Comparison of ENCODE assay signal across 11 cellular contexts in the genomic region with DNA sequence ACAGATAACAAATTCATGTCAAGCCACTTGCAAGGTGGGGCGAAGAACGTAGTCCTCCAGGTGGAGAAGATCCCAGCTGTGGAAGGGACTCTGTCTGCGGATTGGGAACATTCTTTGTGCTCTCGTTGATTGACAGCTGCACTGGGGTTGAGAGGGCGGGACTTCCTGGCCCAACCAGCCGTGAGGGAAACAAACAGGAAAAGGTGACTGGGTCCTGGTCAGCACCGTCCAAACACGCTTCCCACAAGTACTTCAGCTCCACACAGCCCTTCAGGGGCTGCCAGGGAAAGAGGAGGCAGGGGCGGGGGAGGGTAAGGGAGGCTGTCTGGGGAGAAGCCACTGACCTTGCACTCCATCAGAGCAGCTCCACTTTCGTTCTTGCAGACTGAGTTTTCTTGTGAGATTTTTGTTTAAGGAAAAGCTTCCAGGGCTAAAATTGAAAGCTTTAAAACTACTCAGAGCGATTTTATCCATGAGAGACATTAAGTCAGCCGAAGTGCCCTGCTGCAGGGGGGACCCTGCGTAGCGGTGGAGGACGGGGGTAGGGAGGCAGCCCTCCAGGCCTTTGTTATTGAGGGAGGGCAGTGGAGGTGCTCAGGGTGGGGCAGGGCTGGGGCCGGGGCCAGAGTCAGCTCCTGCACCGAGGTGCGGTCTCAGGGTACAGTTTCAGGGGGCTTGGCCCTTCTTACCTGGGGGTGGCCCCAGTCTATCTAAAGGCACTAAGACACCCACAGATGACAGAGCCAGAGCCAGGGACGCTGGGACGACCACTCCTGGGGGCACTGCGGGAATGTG. TPM values are rescaled to one million over a fixed set of nuclear protein-coding genes. Genes with fewer than 3 reads are reported as not detected.
A peak's percentile ranks its signal among the peaks of the same experiment; 100 is the strongest.
DNase-seq lines count a peak whose midpoint lies in the region; ATAC-seq and TF ChIP-seq lines count a peak whose summit lies in the region.
"Had no signal": no experiment of that assay in that cellular context is flagged by ENCODE, and none has a peak within 500 bp of the region (broad histone marks: within the 10 kb centered on the region; RNA-seq: fewer than 3 reads in every experiment).

No MANE protein-coding gene starts in this region.

- H2BK120ac ChIP-seq in neuronal stem cell (ENCODE audit: low read depth, low read length), result no peak overlapping the region

- H3K27me3 Mint-ChIP-seq in endothelial cell (ENCODE audit: unreplicated experiment), result peaks cover 1% of the 10 kb centered on the region
- peaks cover 17 to 22% of the 10 kb centered on the region in 2 donors for H3K27me3 Mint-ChIP-seq in CD4-positive, alpha-beta memory T cell

- TF ChIP-seq CTCF in OCI-LY3 (IDR thresholded peaks at IDR 0.05; ENCODE audit: low read depth, low read length) (no peak), endothelial cell (IDR thresholded peaks at IDR 0.05; ENCODE audit: unreplicated experiment) (no peak)

- H3K36me3 ChIP-seq in OCI-LY3 (replicated peaks; ENCODE audit: low read depth, low read length) (no peaks in the 10 kb centered on the region), neuronal stem cell (replicated peaks in 1 of 2; ENCODE audit: control insufficient read depth in 2 of 2, insufficient read depth in 2 of 2, low read length in 2 of 2) (no peaks in the 10 kb centered on the region)
- no peaks in the 10 kb centered on the region for H3K36me3 ChIP-seq in CD4-positive, alpha-beta memory T cell (ENCODE audit: insufficient read depth, low read length)

- H3K36me3 Mint-ChIP-seq in endothelial cell (ENCODE audit: low read depth, unreplicated experiment), result no peaks in the 10 kb centered on the region
- no peaks in the 10 kb centered on the region for H3K36me3 Mint-ChIP-seq in CD4-positive, alpha-beta memory T cell

- no peaks in the 10 kb centered on the region for H3K79me1 ChIP-seq in neuronal stem cell (ENCODE audit: low read depth, low read length)

- DNase-seq in ELF-1 (ENCODE audit: low read depth, low spot score) (peak; percentile 88), endothelial cell (ENCODE audit: low spot score) (peak; percentile 48), neuronal stem cell (ENCODE audit: low spot score) (peak; percentile 9), medulla oblongata (ENCODE audit: extremely low spot score) (no peak), nucleus accumbens (lab: John Stamatoyannopoulos, UW) (no peak)
- no peak for DNase-seq in CD4-positive, alpha-beta memory T cell
- DNase-seq: amniotic stem cell had no signal

- intact Hi-C loops in CD4-positive, alpha-beta memory T cell (cut with micrococcal nuclease), result no loop called here

- H3K27me3 ChIP-seq in OCI-LY3 (ENCODE audit: low read depth, low read length) (peaks cover 21% of the 10 kb centered on the region; the same call in 1 of the 2 replicates), neuronal stem cell (ENCODE audit: control insufficient read depth in 3 of 3, insufficient read depth in 3 of 3, low read depth in 1 of 3, low read length in 3 of 3) (peaks cover 0 to 20% (median 0%) of the 10 kb centered on the region in 3 experiments)
- peaks cover 4% of the 10 kb centered on the region for H3K27me3 ChIP-seq in CD4-positive, alpha-beta memory T cell (ENCODE audit: insufficient read depth, low read length)

- H3K9me3 ChIP-seq in OCI-LY3 (ENCODE audit: insufficient read depth, low read length) (peaks cover 6% of the 10 kb centered on the region; the same call in 1 of the 2 replicates), neuronal stem cell (replicated peaks in 1 of 2; ENCODE audit: control insufficient read depth in 2 of 2, insufficient read depth in 1 of 2, low read depth in 1 of 2, low read length in 2 of 2) (no peaks in the 10 kb centered on the region)
- no peaks in the 10 kb centered on the region for H3K9me3 ChIP-seq in CD4-positive, alpha-beta memory T cell (ENCODE audit: control insufficient read depth in 1 of 2, low read length in 2 of 2)

- peak overlapping the region; percentile 71 for H2AFZ ChIP-seq in OCI-LY3 (ENCODE audit: low read depth, low read length)
- H2AFZ ChIP-seq in neuronal stem cell (ENCODE audit: low read length), result peak overlapping the region; percentile 87

- H3K9ac ChIP-seq in OCI-LY3 (ENCODE audit: low read length) (no peak overlapping the region), neuronal stem cell (ENCODE audit: low read depth, low read length, poor library complexity) (no peak overlapping the region)
- H3K9ac ChIP-seq: KMS-11 had no signal

- H3K4me1 ChIP-seq in OCI-LY3 (ENCODE audit: low read length) (no peaks in the 10 kb centered on the region), neuronal stem cell (ENCODE audit: control insufficient read depth in 2 of 2, insufficient read depth in 1 of 2, low read depth in 1 of 2, low read length in 2 of 2) (peaks cover 0 to 1% of the 10 kb centered on the region in 2 donors)
- no peaks in the 10 kb centered on the region for H3K4me1 ChIP-seq in CD4-positive, alpha-beta memory T cell (ENCODE audit: insufficient read depth, low read length)

- H3K4ac ChIP-seq in neuronal stem cell (ENCODE audit: low read length), result no peak overlapping the region

- H2BK15ac ChIP-seq in neuronal stem cell (ENCODE audit: low read length), result no peak overlapping the region

- no peak overlapping the region for H4K8ac ChIP-seq in neuronal stem cell (ENCODE audit: low read depth, low read length)

- no peaks in the 10 kb centered on the region for H3K9me3 Mint-ChIP-seq in endothelial cell (ENCODE audit: unreplicated experiment)
- peaks cover 0 to 6% (median 3%) of the 10 kb centered on the region in 8 donors for H3K9me3 Mint-ChIP-seq in CD4-positive, alpha-beta memory T cell

- H2BK12ac ChIP-seq in neuronal stem cell (ENCODE audit: low read length), result no peak overlapping the region

- ATAC-seq in HG02938 (IDR thresholded peaks at IDR 0.05; ENCODE audit: unreplicated experiment), result no peak

- WGBS in neuronal stem cell (ENCODE audit: extremely low coverage in 2 of 2, insufficient read length in 2 of 2, insufficient replicate concordance in 1 of 2), 2 donors, result no CpG with 5 or more reads among the region's 21 CpGs

- H3K18ac ChIP-seq in neuronal stem cell (ENCODE audit: low read length), result no peak overlapping the region

- H3K14ac ChIP-seq in neuronal stem cell (ENCODE audit: low read length), result no peak overlapping the region

- POLR2A ChIA-PET in CD4-positive, alpha-beta memory T cell (lab: Charles Lee; ENCODE audit: partially characterized antibody), result no interaction called here

- H3K4me3 Mint-ChIP-seq in endothelial cell (ENCODE audit: unreplicated experiment), result no peak overlapping the region
- H3K4me3 Mint-ChIP-seq in CD4-positive, alpha-beta memory T cell, result peak overlapping the region in 1 of 8 donors; percentile 20

- no peak overlapping the region for H3K27ac Mint-ChIP-seq in endothelial cell (ENCODE audit: unreplicated experiment)
- no peak overlapping the region for H3K27ac Mint-ChIP-seq in CD4-positive, alpha-beta memory T cell

- H2BK5ac ChIP-seq in neuronal stem cell (ENCODE audit: low read length), result no peak overlapping the region

- H3K4me1 Mint-ChIP-seq in endothelial cell (ENCODE audit: unreplicated experiment), result peaks cover 4% of the 10 kb centered on the region
- no peaks in the 10 kb centered on the region for H3K4me1 Mint-ChIP-seq in CD4-positive, alpha-beta memory T cell

- H3K27ac ChIP-seq in OCI-LY3 (ENCODE audit: low read length), result no peak overlapping the region
- no peak overlapping the region for H3K27ac ChIP-seq in neuronal stem cell (replicated peaks; ENCODE audit: low read length)
- no peak overlapping the region for H3K27ac ChIP-seq in CD4-positive, alpha-beta memory T cell (ENCODE audit: low read depth, low read length)
- H3K27ac ChIP-seq: KMS-11 had no signal

- no peak overlapping the region for H4K91ac ChIP-seq in neuronal stem cell (ENCODE audit: low read depth, low read length, poor library complexity)

- H3K23ac ChIP-seq in neuronal stem cell (ENCODE audit: low read depth, low read length, poor library complexity), result peak overlapping the region; percentile 0

- CTCF ChIA-PET in CD4-positive, alpha-beta memory T cell (lab: Charles Lee; ENCODE audit: partially characterized antibody), result interaction anchor here (1.3 kb wide), 1 partner anchor 17 kb away, joined by 5 read pairs; no protein-coding TSS in a partner anchor

- no peaks in the 10 kb centered on the region for H4K20me1 ChIP-seq in OCI-LY3 (ENCODE audit: insufficient read depth, low read length)

- H2AK5ac ChIP-seq in neuronal stem cell (ENCODE audit: low read depth, low read length), result peak overlapping the region; percentile 29

- H3K4me2 ChIP-seq in OCI-LY3 (ENCODE audit: low read length) (peak overlapping the region; percentile 50), neuronal stem cell (ENCODE audit: insufficient read depth, low read length, poor library complexity, severe bottlenecking) (no peak overlapping the region)
- H3K4me2 ChIP-seq: KMS-11 had no signal

- no peaks in the 10 kb centered on the region for H3K79me2 ChIP-seq in OCI-LY3 (ENCODE audit: low read length)

- H3K4me3 ChIP-seq in OCI-LY3 (ENCODE audit: low read length), result peak overlapping the region; percentile 28
- no peak overlapping the region for H3K4me3 ChIP-seq in neuronal stem cell (ENCODE audit: low read length in 2 of 2)
- H3K4me3 ChIP-seq in CD4-positive, alpha-beta memory T cell (ENCODE audit: low read length in 2 of 2), result no peak overlapping the region

RNA-seq across cellular contexts. Expression of gene STUM, which starts 21.6 kb away (rescaled TPM):
- total RNA-seq in endothelial cell (ENCODE audit: unreplicated experiment), result 0.08 TPM
- 0.25 TPM for polyA plus RNA-seq in neuronal stem cell (2013, experiment 1 of 2)
- polyA plus RNA-seq in neuronal stem cell (2013, experiment 2 of 2), result 0.28 TPM
- not detected for total RNA-seq in CD4-positive, alpha-beta memory T cell
- polyA plus RNA-seq in CD4-positive, alpha-beta memory T cell, result under 1 TPM in 1 of 2 donors, not detected in 1; 0.03 TPM
- total RNA-seq: T-helper 2 cell treated with Interferon-gamma antibody and Interleukin-4, amounts not matched to agents 100 ng/mL and 5 ng/mL, for 36 hours had no signal

Comparison
In these comparisons a context has a peak if more than half of its experiments do, and no peak if none do; other contexts are left out.
1. DNase-seq: peak in ELF-1 (single experiment), endothelial cell (single experiment) and neuronal stem cell (single experiment); none in medulla oblongata (single experiment), CD4-positive, alpha-beta memory T cell (0 of 5) and nucleus accumbens (0 of 56).